In the genomic region with DNA sequence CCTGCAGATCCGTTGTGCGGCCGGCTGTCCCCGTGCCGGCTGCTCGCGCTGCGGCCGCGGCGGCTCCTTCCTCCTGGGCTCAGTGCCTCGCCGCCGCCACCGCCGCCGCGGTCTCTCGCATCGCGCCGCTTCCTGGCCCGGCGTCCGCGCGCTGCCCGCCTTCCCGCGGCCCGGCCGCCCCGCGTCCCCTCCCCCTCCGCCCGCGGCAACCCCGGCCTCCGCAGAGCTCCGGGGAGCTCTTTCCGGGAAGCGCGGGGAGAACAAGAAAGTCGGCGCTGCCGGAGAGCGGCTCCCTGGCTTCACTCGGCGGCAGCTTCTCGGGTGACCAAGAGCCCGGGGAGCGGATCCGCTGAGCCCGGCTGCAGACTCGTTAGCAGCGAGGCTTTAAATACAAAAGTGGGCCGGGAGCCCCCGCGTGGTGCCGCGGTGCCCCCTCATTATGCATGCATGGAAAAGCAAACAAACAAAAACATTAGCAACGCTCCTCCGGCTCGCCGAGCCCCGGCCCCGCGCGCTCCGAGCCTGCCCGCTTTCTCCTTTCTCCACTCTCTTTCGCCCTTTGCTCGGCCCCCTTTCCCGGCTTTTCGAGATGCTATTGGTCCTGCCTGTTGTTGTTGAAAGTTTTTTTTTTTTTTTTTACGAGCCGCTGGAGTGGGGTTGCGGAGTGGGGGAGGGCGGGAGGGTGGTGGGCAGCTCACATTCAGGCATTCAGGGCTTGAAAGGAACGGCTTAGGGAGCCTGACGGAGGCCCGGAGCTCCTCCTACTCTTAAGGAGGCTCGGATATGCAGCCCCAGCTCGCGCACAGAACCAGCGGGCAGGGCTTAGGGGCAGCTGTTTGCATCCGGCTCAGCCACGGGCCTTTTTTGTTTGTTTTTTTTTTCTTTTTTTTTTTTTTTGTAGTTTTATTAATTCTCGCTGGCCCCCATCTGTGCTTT, we compare ENCODE assay signal across 8 cellular contexts. TPM values are rescaled to one million over a fixed set of nuclear protein-coding genes. Genes with fewer than 3 reads are reported as not detected.
A peak's percentile ranks its signal among the peaks of the same experiment; 100 is the strongest.
DNase-seq lines count a peak whose midpoint lies in the region; ATAC-seq and TF ChIP-seq lines count a peak whose summit lies in the region.

TSS of gene GAS1 (minus strand) at position 361 of the 936 bp plus-strand sequence. CDS start 727 bp downstream, outside the sequence.

- H3K4me3 ChIP-seq in fibroblast of pulmonary artery (replicated peaks; ENCODE audit: low read depth, low read length) = peak within 1 kb of the TSS; percentile 90

- DNase-seq in Ammon's horn (ENCODE audit: low spot score) (peak; percentile 96), RKO (ENCODE audit: low spot score) (peak; percentile 95), fibroblast of pulmonary artery (ENCODE audit: low read depth) (peak; percentile 99), natural killer cell (peak; percentile 57)
- peak; percentile 87 for DNase-seq in activated effector memory CD4-positive, alpha-beta T cell treated with anti-CD3 and anti-CD28 coated beads, Interleukin-2, amount 50 U/mL, for 16 hours
- DNase-seq in stimulated activated naive B cell treated with anti-CD40 and anti-IgM and Interleukin-4, amounts not matched to agents 10 μg/mL and 1 μg/mL and 100 μg/mL, for 72 hours = peak; percentile 43

- ATAC-seq in GM19324 (IDR thresholded peaks at IDR 0.05; ENCODE audit: low FRiP score, unreplicated experiment) (peak; percentile 45), HG03571 (IDR thresholded peaks at IDR 0.05; ENCODE audit: unreplicated experiment) (peak; percentile 50), natural killer cell (peak; percentile 66 to 85 (median 71))
- ATAC-seq in stimulated activated naive B cell treated with anti-CD40 and anti-IgM and Interleukin-4, amounts not matched to agents 10 μg/mL and 1 μg/mL and 100 μg/mL, for 72 hours (replicated peaks) = peak; percentile 84 to 86

- peak within 1 kb of the TSS; percentile 74 to 88 for H3K27ac Mint-ChIP-seq in natural killer cell
- H3K27ac Mint-ChIP-seq in stimulated activated naive B cell treated with anti-CD40 and anti-IgM and Interleukin-4, amounts not matched to agents 10 μg/mL and 1 μg/mL and 100 μg/mL, for 72 hours = peak within 1 kb of the TSS; percentile 69

- peak within 1 kb of the TSS; percentile 89 for H3K4me3 Mint-ChIP-seq in natural killer cell
- peak within 1 kb of the TSS; percentile 80 to 84 for H3K4me3 Mint-ChIP-seq in stimulated activated naive B cell treated with anti-CD40 and anti-IgM and Interleukin-4, amounts not matched to agents 10 μg/mL and 1 μg/mL and 100 μg/mL, for 72 hours

- H3K27me3 Mint-ChIP-seq in natural killer cell (ENCODE audit: low read depth in 2 of 2) = peaks cover 14 to 16% of the 10 kb centered on the region in 2 donors
- H3K27me3 Mint-ChIP-seq in stimulated activated naive B cell treated with anti-CD40 and anti-IgM and Interleukin-4, amounts not matched to agents 10 μg/mL and 1 μg/mL and 100 μg/mL, for 72 hours = peaks cover 39 to 54% of the 10 kb centered on the region in 2 donors

- intact Hi-C loops in natural killer cell (cut with micrococcal nuclease) = no loop called here

- TF ChIP-seq CTCF in fibroblast of pulmonary artery (IDR thresholded peaks at IDR 0.05; ENCODE audit: low read length, missing control alignments) = no peak
- no peak for TF ChIP-seq CTCF in natural killer cell (IDR thresholded peaks at IDR 0.05)

- H3K9me3 Mint-ChIP-seq in natural killer cell = no peaks in the 10 kb centered on the region
- peaks cover 0 to 5% of the 10 kb centered on the region in 2 donors for H3K9me3 Mint-ChIP-seq in stimulated activated naive B cell treated with anti-CD40 and anti-IgM and Interleukin-4, amounts not matched to agents 10 μg/mL and 1 μg/mL and 100 μg/mL, for 72 hours

- peaks cover 24 to 30% of the 10 kb centered on the region in 2 donors for H3K4me1 Mint-ChIP-seq in natural killer cell
- peaks cover 8 to 22% of the 10 kb centered on the region in 2 donors for H3K4me1 Mint-ChIP-seq in stimulated activated naive B cell treated with anti-CD40 and anti-IgM and Interleukin-4, amounts not matched to agents 10 μg/mL and 1 μg/mL and 100 μg/mL, for 72 hours

- H3K36me3 Mint-ChIP-seq in natural killer cell = no peaks in the 10 kb centered on the region
- H3K36me3 Mint-ChIP-seq in stimulated activated naive B cell treated with anti-CD40 and anti-IgM and Interleukin-4, amounts not matched to agents 10 μg/mL and 1 μg/mL and 100 μg/mL, for 72 hours = no peaks in the 10 kb centered on the region

RNA-seq across cellular contexts. Expression of gene GAS1, which starts in this region (rescaled TPM):
- total RNA-seq in natural killer cell = 1 to 10 TPM; 1.0 to 3.1 (median 2.8) TPM

Comparison
In these comparisons a context has a peak if more than half of its experiments do, and no peak if none do; other contexts are left out.
1. Peak in every context shown above with its lines: DNase-seq, ATAC-seq and H3K4me3 ChIP-seq.
2. DNase-seq: peak in every context shown above with its lines; median percentile 99 in fibroblast of pulmonary artery; 96 in Ammon's horn; 95 in RKO; 87 in activated effector memory CD4-positive, alpha-beta T cell treated with anti-CD3 and anti-CD28 coated beads, Interleukin-2, amount 50 U/mL, for 16 hours; 57 in natural killer cell; 43 in stimulated activated naive B cell treated with anti-CD40 and anti-IgM and Interleukin-4, amounts not matched to agents 10 μg/mL and 1 μg/mL and 100 μg/mL, for 72 hours.